Comparison of ENCODE assay signal across 9 cellular contexts in genomic region chr17:44522883-44523671, GRCh38. TPM values are rescaled to one million over a fixed set of nuclear protein-coding genes. Genes with fewer than 3 reads are reported as not detected.
DNase-seq lines count a peak whose midpoint lies in the region; ATAC-seq and TF ChIP-seq lines count a peak whose summit lies in the region.
"Had no signal": no experiment of that assay in that cellular context is flagged by ENCODE, and none has a peak within 500 bp of the region (broad histone marks: within the 10 kb centered on the region; RNA-seq: fewer than 3 reads in every experiment).

No MANE protein-coding gene starts in this region.

- H3K4me3 ChIP-seq in naive thymus-derived CD4-positive, alpha-beta T cell (ENCODE audit: low read length), result no peak overlapping the region

- no peaks in the 10 kb centered on the region for H3K27me3 ChIP-seq in naive thymus-derived CD4-positive, alpha-beta T cell (ENCODE audit: control insufficient read depth in 2 of 2, insufficient read depth in 2 of 2, low read length in 2 of 2)

- H3K9me3 ChIP-seq in naive thymus-derived CD4-positive, alpha-beta T cell (ENCODE audit: control insufficient read depth in 2 of 3, low read length in 3 of 3), result no peaks in the 10 kb centered on the region

- H3K4me3 Mint-ChIP-seq in effector memory CD8-positive, alpha-beta T cell, result no peak overlapping the region
- no peak overlapping the region for H3K4me3 Mint-ChIP-seq in naive thymus-derived CD4-positive, alpha-beta T cell
- no peak overlapping the region for H3K4me3 Mint-ChIP-seq in type B pancreatic cell
- H3K4me3 Mint-ChIP-seq: stimulated activated naive CD8-positive, alpha-beta T cell treated with anti-CD3 and anti-CD28 coated beads, Interleukin-15, Interleukin-2, amounts not matched to agents 100 ng/mL and 50 ng/mL, for 24 hours had no signal

- H3K4me1 ChIP-seq in naive thymus-derived CD4-positive, alpha-beta T cell (ENCODE audit: control insufficient read depth in 2 of 2, insufficient read depth in 2 of 2, low read length in 2 of 2), result no peaks in the 10 kb centered on the region

- CTCF ChIA-PET in naive thymus-derived CD4-positive, alpha-beta T cell (lab: Charles Lee), result interaction anchor here (0.6 to 1.3 kb wide), 3 partner anchors 10 to 760 kb away, joined by 4 to 6 read pairs (median 5); no protein-coding TSS in a partner anchor

- intact Hi-C loops in naive thymus-derived CD4-positive, alpha-beta T cell (cut with micrococcal nuclease), result no loop called here

- no peaks in the 10 kb centered on the region for H3K4me1 Mint-ChIP-seq in effector memory CD8-positive, alpha-beta T cell (ENCODE audit: low read depth in 2 of 2)
- peaks cover 0 to 2% (median 0%) of the 10 kb centered on the region in 7 donors for H3K4me1 Mint-ChIP-seq in naive thymus-derived CD4-positive, alpha-beta T cell
- H3K4me1 Mint-ChIP-seq in type B pancreatic cell (ENCODE audit: unreplicated experiment), result no peaks in the 10 kb centered on the region

- POLR2A ChIA-PET in naive thymus-derived CD4-positive, alpha-beta T cell (lab: Charles Lee), result interaction anchor here (0.7 kb wide), 1 partner anchor 20 kb away, joined by 4 read pairs; the partner anchor contains the start of gene GPATCH8

- no peak overlapping the region for H3K27ac Mint-ChIP-seq in effector memory CD8-positive, alpha-beta T cell
- H3K27ac Mint-ChIP-seq in naive thymus-derived CD4-positive, alpha-beta T cell, result no peak overlapping the region
- H3K27ac Mint-ChIP-seq in type B pancreatic cell, result no peak overlapping the region
- H3K27ac Mint-ChIP-seq: stimulated activated naive CD8-positive, alpha-beta T cell treated with anti-CD3 and anti-CD28 coated beads, Interleukin-15, Interleukin-2, amounts not matched to agents 100 ng/mL and 50 ng/mL, for 24 hours had no signal

- no peak overlapping the region for H3K27ac ChIP-seq in naive thymus-derived CD4-positive, alpha-beta T cell (ENCODE audit: low read depth, low read length)

- TF ChIP-seq CTCF in GM12872 (IDR thresholded peaks at IDR 0.05; ENCODE audit: insufficient read depth, low read depth, low read length) (peak; percentile 80), type B pancreatic cell (conservative IDR thresholded peaks at IDR 0.05) (peak; percentile 54)

- peak; percentile 43 for ATAC-seq in effector memory CD8-positive, alpha-beta T cell (replicated peaks)
- peak; percentile 67 for ATAC-seq in naive thymus-derived CD4-positive, alpha-beta T cell
- ATAC-seq in HG02610 (IDR thresholded peaks at IDR 0.05; ENCODE audit: unreplicated experiment), result no peak

- DNase-seq in NCI-H1694 (lab: John Stamatoyannopoulos, UW) (peak; percentile 11), type B pancreatic cell (ENCODE audit: extremely low spot score, unreplicated experiment) (no peak), cerebellar nuclear complex (lab: John Stamatoyannopoulos, UW) (no peak)
- peak; percentile 83 for DNase-seq in activated CD4-positive, alpha-beta T cell treated with anti-CD3 and anti-CD28 coated beads for 48 hours
- DNase-seq in effector memory CD8-positive, alpha-beta T cell, result peak; percentile 26 to 34 (median 33)
- DNase-seq in naive thymus-derived CD4-positive, alpha-beta T cell, result peak in 6 of 9 donors; percentile 11 to 60 (median 18)

- no peaks in the 10 kb centered on the region for H3K36me3 ChIP-seq in naive thymus-derived CD4-positive, alpha-beta T cell (ENCODE audit: control insufficient read depth in 2 of 3, insufficient read depth in 3 of 3, low read length in 3 of 3)

- H3K36me3 Mint-ChIP-seq in effector memory CD8-positive, alpha-beta T cell (ENCODE audit: insufficient read depth), result no peaks in the 10 kb centered on the region
- H3K36me3 Mint-ChIP-seq in naive thymus-derived CD4-positive, alpha-beta T cell, result peaks cover 0 to 3% (median 0%) of the 10 kb centered on the region in 5 donors
- no peaks in the 10 kb centered on the region for H3K36me3 Mint-ChIP-seq in type B pancreatic cell

- peaks cover 27 to 55% of the 10 kb centered on the region in 2 donors for H3K27me3 Mint-ChIP-seq in effector memory CD8-positive, alpha-beta T cell
- H3K27me3 Mint-ChIP-seq in naive thymus-derived CD4-positive, alpha-beta T cell, result peaks cover 0 to 20% (median 10%) of the 10 kb centered on the region in 5 donors
- peaks cover 11% of the 10 kb centered on the region for H3K27me3 Mint-ChIP-seq in type B pancreatic cell

- no peaks in the 10 kb centered on the region for H3K9me3 Mint-ChIP-seq in effector memory CD8-positive, alpha-beta T cell
- peaks cover 0 to 6% (median 0%) of the 10 kb centered on the region in 11 donors for H3K9me3 Mint-ChIP-seq in naive thymus-derived CD4-positive, alpha-beta T cell
- H3K9me3 Mint-ChIP-seq in type B pancreatic cell, result no peaks in the 10 kb centered on the region
- H3K9me3 Mint-ChIP-seq: stimulated activated naive CD8-positive, alpha-beta T cell treated with anti-CD3 and anti-CD28 coated beads, Interleukin-15, Interleukin-2, amounts not matched to agents 100 ng/mL and 50 ng/mL, for 24 hours had no signal

RNA-seq across cellular contexts. Expression of gene GPATCH8, which starts 19.9 kb away (rescaled TPM):
- total RNA-seq in naive thymus-derived CD4-positive, alpha-beta T cell, result 10 to 100 TPM; 45.0 to 88.5 (median 82.9) TPM
- 10 to 100 TPM; 40.2 to 59.1 TPM for polyA plus RNA-seq in naive thymus-derived CD4-positive, alpha-beta T cell
- total RNA-seq in type B pancreatic cell (ENCODE audit: low replicate concordance), result 45.9 and 51.5 TPM in 2 replicates

RNA-seq across cellular contexts. Expression of gene FZD2, which starts 34.2 kb away (rescaled TPM):
- 1 to 10 TPM in 1 of 5 experiments, under 1 TPM in 2, not detected in 2; 0.16 to 1.7 (median 0.19) TPM for total RNA-seq in naive thymus-derived CD4-positive, alpha-beta T cell
- under 1 TPM in 1 of 2 donors, not detected in 1; 0.13 TPM for polyA plus RNA-seq in naive thymus-derived CD4-positive, alpha-beta T cell
- total RNA-seq in type B pancreatic cell (ENCODE audit: low replicate concordance), result 3.6 and 54.4 TPM in 2 replicates

Comparison
In these comparisons a context has a peak if more than half of its experiments do, and no peak if none do; other contexts are left out.
1. DNase-seq: peak in NCI-H1694 (single experiment), activated CD4-positive, alpha-beta T cell treated with anti-CD3 and anti-CD28 coated beads for 48 hours (single experiment), effector memory CD8-positive, alpha-beta T cell (3 of 3) and naive thymus-derived CD4-positive, alpha-beta T cell (6 of 9); none in type B pancreatic cell (single experiment) and cerebellar nuclear complex (0 of 2).